Comparison of ENCODE assay signal across 21 cellular contexts in the genomic region with DNA sequence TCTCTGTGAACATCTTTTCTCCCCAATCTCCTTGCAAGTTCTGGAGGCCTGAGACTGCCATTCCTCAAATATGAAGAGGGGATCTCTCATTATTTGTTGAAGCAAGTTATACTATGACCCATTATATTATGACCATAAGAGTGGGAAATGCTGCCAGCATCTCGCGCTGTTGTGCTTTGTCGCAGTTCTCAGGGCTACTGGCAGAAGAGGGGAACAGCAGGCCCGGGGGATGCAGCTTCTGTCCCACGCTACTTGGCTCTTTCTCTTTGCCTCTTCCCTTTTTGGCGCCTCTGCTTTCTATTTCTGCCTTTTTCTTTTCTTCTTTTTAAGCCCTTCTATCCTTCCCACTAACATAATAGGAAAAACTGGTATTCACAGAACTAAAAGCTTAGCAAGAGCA.
"Had no signal": no experiment of that assay in that cellular context is flagged by ENCODE, and none has a peak within 500 bp of the region (broad histone marks: within the 10 kb centered on the region; RNA-seq: fewer than 3 reads in every experiment).

No MANE protein-coding gene starts in this region.

- H3K27ac Mint-ChIP-seq: activated CD4-positive, alpha-beta T cell treated with anti-CD3 and anti-CD28 coated beads, Interleukin-2, amount 10 ng/mL, durations not matched to agents 7 days and 5 days; activated naive CD8-positive, alpha-beta T cell treated with anti-CD3 and anti-CD28 coated beads, Interleukin-2, amount 10 ng/mL, durations not matched to agents 7 days and 5 days; activated T-helper 1 cell treated with anti-CD3 and anti-CD28 coated beads, Interleukin-12 subunit alpha, Interleukin-12 subunit beta, Interleukin-2, Interleukin-4 antibody, amounts not matched to agents 30 ng/mL and 10 ng/mL and 1 ng/mL, durations not matched to agents 14 hours and 24 hours and 36 hours; neural progenitor cell; stimulated activated memory B cell treated with anti-CD40 and anti-IgM and Interleukin-4, amounts not matched to agents 10 μg/mL and 1 μg/mL and 100 μg/mL, for 72 hours had no signal

- H3K4me2 ChIP-seq: neural progenitor cell had no signal

- H3K9me3 ChIP-seq: heart left ventricle, pancreas had no signal

- DNase-seq: activated CD4-positive, alpha-beta T cell treated with anti-CD3 and anti-CD28 coated beads, Interleukin-2, amount 10 ng/mL, durations not matched to agents 7 days and 5 days; activated CD8-positive, alpha-beta memory T cell treated with anti-CD3 and anti-CD28 coated beads for 24 hours; activated naive CD4-positive, alpha-beta T cell; activated naive CD8-positive, alpha-beta T cell treated with anti-CD3 and anti-CD28 coated beads, Interleukin-2, amount 10 ng/mL, durations not matched to agents 7 days and 5 days; cortex of kidney; effector memory CD4-positive, alpha-beta T cell; foreskin keratinocyte; heart left ventricle; naive B cell; pancreas; retina; SIG-M5; stimulated activated CD4-positive, alpha-beta T cell treated with anti-CD3 and anti-CD28 coated beads, Interleukin-2, amount 100 ng/mL, for 48 hours; T-helper 2 cell; trophoblast cell had no signal

- ATAC-seq: foreskin keratinocyte; heart left ventricle; left lobe of liver; pancreas; stimulated activated memory B cell treated with anti-CD40 and anti-IgM and Interleukin-4, amounts not matched to agents 10 μg/mL and 1 μg/mL and 100 μg/mL, for 72 hours had no signal

- H3K27ac ChIP-seq: cardiac muscle cell, foreskin keratinocyte, heart left ventricle, neural progenitor cell, pancreas had no signal

- H3K9me3 Mint-ChIP-seq: activated CD4-positive, alpha-beta T cell treated with anti-CD3 and anti-CD28 coated beads, Interleukin-2, amount 10 ng/mL, durations not matched to agents 7 days and 5 days; activated naive CD8-positive, alpha-beta T cell treated with anti-CD3 and anti-CD28 coated beads, Interleukin-2, amount 10 ng/mL, durations not matched to agents 7 days and 5 days; activated T-helper 1 cell treated with anti-CD3 and anti-CD28 coated beads, Interleukin-12 subunit alpha, Interleukin-12 subunit beta, Interleukin-2, Interleukin-4 antibody, amounts not matched to agents 30 ng/mL and 10 ng/mL and 1 ng/mL, durations not matched to agents 14 hours and 24 hours and 36 hours; stimulated activated memory B cell treated with anti-CD40 and anti-IgM and Interleukin-4, amounts not matched to agents 10 μg/mL and 1 μg/mL and 100 μg/mL, for 72 hours had no signal

- H2AFZ ChIP-seq: neural progenitor cell had no signal

- H3K4me3 Mint-ChIP-seq: activated CD4-positive, alpha-beta T cell treated with anti-CD3 and anti-CD28 coated beads, Interleukin-2, amount 10 ng/mL, durations not matched to agents 7 days and 5 days; activated naive CD8-positive, alpha-beta T cell treated with anti-CD3 and anti-CD28 coated beads, Interleukin-2, amount 10 ng/mL, durations not matched to agents 7 days and 5 days; activated T-helper 1 cell treated with anti-CD3 and anti-CD28 coated beads, Interleukin-12 subunit alpha, Interleukin-12 subunit beta, Interleukin-2, Interleukin-4 antibody, amounts not matched to agents 30 ng/mL and 10 ng/mL and 1 ng/mL, durations not matched to agents 14 hours and 24 hours and 36 hours; naive B cell; neural progenitor cell; stimulated activated memory B cell treated with anti-CD40 and anti-IgM and Interleukin-4, amounts not matched to agents 10 μg/mL and 1 μg/mL and 100 μg/mL, for 72 hours had no signal

- H3K4me1 ChIP-seq: foreskin keratinocyte, heart left ventricle, neural progenitor cell, pancreas had no signal

- H3K9ac ChIP-seq: neural progenitor cell had no signal

- H3K36me3 Mint-ChIP-seq: activated naive CD8-positive, alpha-beta T cell treated with anti-CD3 and anti-CD28 coated beads, Interleukin-2, amount 10 ng/mL, durations not matched to agents 7 days and 5 days; neural progenitor cell; stimulated activated memory B cell treated with anti-CD40 and anti-IgM and Interleukin-4, amounts not matched to agents 10 μg/mL and 1 μg/mL and 100 μg/mL, for 72 hours had no signal

- H3K27me3 ChIP-seq: cardiac muscle cell, foreskin keratinocyte, neural progenitor cell, pancreas had no signal

- FAIRE-seq: islet of Langerhans, pancreas had no signal

- H3K27me3 Mint-ChIP-seq: activated CD4-positive, alpha-beta T cell treated with anti-CD3 and anti-CD28 coated beads, Interleukin-2, amount 10 ng/mL, durations not matched to agents 7 days and 5 days; activated naive CD8-positive, alpha-beta T cell treated with anti-CD3 and anti-CD28 coated beads, Interleukin-2, amount 10 ng/mL, durations not matched to agents 7 days and 5 days; stimulated activated memory B cell treated with anti-CD40 and anti-IgM and Interleukin-4, amounts not matched to agents 10 μg/mL and 1 μg/mL and 100 μg/mL, for 72 hours had no signal

- H3K4me1 Mint-ChIP-seq: activated CD4-positive, alpha-beta T cell treated with anti-CD3 and anti-CD28 coated beads, Interleukin-2, amount 10 ng/mL, durations not matched to agents 7 days and 5 days; activated naive CD8-positive, alpha-beta T cell treated with anti-CD3 and anti-CD28 coated beads, Interleukin-2, amount 10 ng/mL, durations not matched to agents 7 days and 5 days; naive B cell; neural progenitor cell; stimulated activated memory B cell treated with anti-CD40 and anti-IgM and Interleukin-4, amounts not matched to agents 10 μg/mL and 1 μg/mL and 100 μg/mL, for 72 hours had no signal
